Comparison of ENCODE assay signal across 14 cellular contexts in genomic region chr17:80770881-80771611, GRCh38.
DNase-seq lines count a peak whose midpoint lies in the region; ATAC-seq and TF ChIP-seq lines count a peak whose summit lies in the region.
"Had no signal": no experiment of that assay in that cellular context is flagged by ENCODE, and none has a peak within 500 bp of the region (broad histone marks: within the 10 kb centered on the region; RNA-seq: fewer than 3 reads in every experiment).

No MANE protein-coding gene starts in this region.

- no peak for TF ChIP-seq RAD21 in IMR-90 (IDR thresholded peaks at IDR 0.05; ENCODE audit: low read length)

- no peak overlapping the region for H3K4me3 ChIP-seq in IMR-90 (ENCODE audit: insufficient read depth, low read depth, low read length)
- H3K4me3 ChIP-seq in mesendoderm (ENCODE audit: low read length), result no peak overlapping the region

- peak overlapping the region; percentile 29 for H4K91ac ChIP-seq in IMR-90 (ENCODE audit: insufficient read depth, low read depth, low read length)

- no peak overlapping the region for H4K8ac ChIP-seq in IMR-90 (ENCODE audit: low read depth in 2 of 2, low read length in 2 of 2)
- H4K8ac ChIP-seq in mesendoderm (ENCODE audit: low read depth, low read length), result no peak overlapping the region

- no peaks in the 10 kb centered on the region for H3K9me3 ChIP-seq in IMR-90 (ENCODE audit: control insufficient read depth, insufficient read depth, low read length)

- no peak overlapping the region for H2BK20ac ChIP-seq in IMR-90 (ENCODE audit: low read depth, low read length)

- no peaks in the 10 kb centered on the region for H3K9me3 Mint-ChIP-seq in activated CD4-positive, alpha-beta memory T cell treated with anti-CD3 and anti-CD28 coated beads, Interleukin-2, amount 10 ng/mL, durations not matched to agents 7 days and 5 days
- H3K9me3 Mint-ChIP-seq in activated CD4-positive, alpha-beta memory T cell treated with anti-CD3 and anti-CD28 coated beads for 36 hours, result no peaks in the 10 kb centered on the region
- no peaks in the 10 kb centered on the region for H3K9me3 Mint-ChIP-seq in activated T-helper 2 cell treated with anti-CD3 and anti-CD28 coated beads, Interferon-gamma antibody, Interleukin-2, Interleukin-4, amounts not matched to agents 10 μg/mL and 5 μg/mL and 100 μg/mL, durations not matched to agents 14 hours and 24 hours and 36 hours
- H3K9me3 Mint-ChIP-seq: natural killer cell had no signal

- peaks cover 48% of the 10 kb centered on the region for H3K4me1 Mint-ChIP-seq in activated CD4-positive, alpha-beta memory T cell treated with anti-CD3 and anti-CD28 coated beads, Interleukin-2, amount 10 ng/mL, durations not matched to agents 7 days and 5 days
- peaks cover 33% of the 10 kb centered on the region for H3K4me1 Mint-ChIP-seq in activated CD4-positive, alpha-beta memory T cell treated with anti-CD3 and anti-CD28 coated beads for 36 hours (ENCODE audit: low read depth)
- peaks cover 65% of the 10 kb centered on the region for H3K4me1 Mint-ChIP-seq in activated T-helper 2 cell treated with anti-CD3 and anti-CD28 coated beads, Interferon-gamma antibody, Interleukin-2, Interleukin-4, amounts not matched to agents 10 μg/mL and 5 μg/mL and 100 μg/mL, durations not matched to agents 14 hours and 24 hours and 36 hours (ENCODE audit: low read depth)

- no peak overlapping the region for H4K5ac ChIP-seq in IMR-90 (ENCODE audit: low read depth, low read length)
- H4K5ac ChIP-seq in mesendoderm (ENCODE audit: low read length), result no peak overlapping the region

- no peak overlapping the region for H3K27ac ChIP-seq in IMR-90 (ENCODE audit: insufficient read depth, low read length)
- H3K27ac ChIP-seq in mesendoderm (ENCODE audit: low read depth, low read length), result no peak overlapping the region

- BruUV-seq in IMR-90 (replicated peaks; lab: Mats Ljungman, UMichigan), result no TSS peak

- H3K9ac ChIP-seq in IMR-90 (ENCODE audit: low read depth, low read length) (no peak overlapping the region), mesendoderm (ENCODE audit: low read length) (no peak overlapping the region)

- dilution Hi-C loops in IMR-90 (cut with HindIII; ENCODE audit: low sequenced_read_pairs, unreplicated experiment), result no loop called here

- TF ChIP-seq POLR2A in IMR-90 (IDR thresholded peaks at IDR 0.05; ENCODE audit: low read depth, low read length), result no peak

- H2BK120ac ChIP-seq in IMR-90 (ENCODE audit: low read depth, low read length) (peak overlapping the region; percentile 30), mesendoderm (ENCODE audit: low read depth, low read length) (no peak overlapping the region)

- no peak for ATAC-seq in IMR-90 (ENCODE audit: low read depth)
- ATAC-seq: natural killer cell, PC-3 had no signal

- no peaks in the 10 kb centered on the region for H3K79me2 ChIP-seq in mesendoderm (ENCODE audit: control insufficient read depth, insufficient read depth, low read length)

- H3K4me3 Mint-ChIP-seq in activated CD4-positive, alpha-beta memory T cell treated with anti-CD3 and anti-CD28 coated beads, Interleukin-2, amount 10 ng/mL, durations not matched to agents 7 days and 5 days, result no peak overlapping the region
- no peak overlapping the region for H3K4me3 Mint-ChIP-seq in activated CD4-positive, alpha-beta memory T cell treated with anti-CD3 and anti-CD28 coated beads for 36 hours
- H3K4me3 Mint-ChIP-seq in activated T-helper 2 cell treated with anti-CD3 and anti-CD28 coated beads, Interferon-gamma antibody, Interleukin-2, Interleukin-4, amounts not matched to agents 10 μg/mL and 5 μg/mL and 100 μg/mL, durations not matched to agents 14 hours and 24 hours and 36 hours (ENCODE audit: low read depth), result no peak overlapping the region
- H3K4me3 Mint-ChIP-seq: natural killer cell had no signal

- H3K27me3 Mint-ChIP-seq in activated CD4-positive, alpha-beta memory T cell treated with anti-CD3 and anti-CD28 coated beads, Interleukin-2, amount 10 ng/mL, durations not matched to agents 7 days and 5 days, result no peaks in the 10 kb centered on the region
- H3K27me3 Mint-ChIP-seq in activated CD4-positive, alpha-beta memory T cell treated with anti-CD3 and anti-CD28 coated beads for 36 hours, result no peaks in the 10 kb centered on the region
- H3K27me3 Mint-ChIP-seq in activated T-helper 2 cell treated with anti-CD3 and anti-CD28 coated beads, Interferon-gamma antibody, Interleukin-2, Interleukin-4, amounts not matched to agents 10 μg/mL and 5 μg/mL and 100 μg/mL, durations not matched to agents 14 hours and 24 hours and 36 hours (ENCODE audit: low read depth), result no peaks in the 10 kb centered on the region

- POLR2A ChIA-PET in activated CD4-positive, alpha-beta memory T cell treated with anti-CD3 and anti-CD28 coated beads, Interleukin-2, amount 10 ng/mL, durations not matched to agents 7 days and 5 days (lab: Charles Lee), result interaction anchor here (0.6 to 1.3 kb wide), 5 partner anchors 9 to 40 kb away, joined by 3 to 4 read pairs (median 3); no protein-coding TSS in a partner anchor
- POLR2A ChIA-PET in activated CD4-positive, alpha-beta memory T cell treated with anti-CD3 and anti-CD28 coated beads for 36 hours (lab: Charles Lee), result interaction anchor here (0.8 to 1.2 kb wide), 2 partner anchors 9 to 121 kb away, joined by 3 to 4 read pairs; no protein-coding TSS in a partner anchor
- POLR2A ChIA-PET in IMR-90 (lab: Charles Lee; ENCODE audit: unreplicated experiment), result no interaction called here

- intact Hi-C loops in activated CD4-positive, alpha-beta memory T cell treated with anti-CD3 and anti-CD28 coated beads for 36 hours (cut with micrococcal nuclease), result no loop called here
- intact Hi-C loops in IMR-90 (cut with micrococcal nuclease) (no loop called here), posterior vena cava (cut with DNase I) (no loop called here)
- intact Hi-C loops in activated T-helper 2 cell treated with anti-CD3 and anti-CD28 coated beads, Interferon-gamma antibody, Interleukin-2, Interleukin-4, amounts not matched to agents 10 μg/mL and 5 μg/mL and 100 μg/mL, durations not matched to agents 14 hours and 24 hours and 36 hours (cut with micrococcal nuclease), result no loop called here

- WGBS in IMR-90 (ENCODE audit: extremely low coverage in 2 of 2, insufficient read length in 1 of 2), 2 experiments, result 89% methylated on average over 9 of the region's 21 CpGs; no CpG with 5 or more reads in 1 of the 2 experiments
- whole genome bisulfite sequencing in mesendoderm (ENCODE audit: extremely low coverage, insufficient coverage, low lambda C conversion rate), result no CpG with 5 or more reads among the region's 21 CpGs

- in situ Hi-C loops in IMR-90 (cut with MboI; ENCODE audit: low sequenced_read_pairs), result no loop called here

- H2BK15ac ChIP-seq in IMR-90 (ENCODE audit: low read depth, low read length) (no peak overlapping the region), mesendoderm (replicated peaks; ENCODE audit: low read depth) (no peak overlapping the region)

- DNase-seq in activated CD4-positive, alpha-beta memory T cell treated with anti-CD3 and anti-CD28 coated beads, Interleukin-2, amount 10 ng/mL, durations not matched to agents 7 days and 5 days, result no peak
- DNase-seq in activated CD4-positive, alpha-beta memory T cell treated with anti-CD3 and anti-CD28 coated beads for 36 hours, result no peak
- DNase-seq in IMR-90 (no peak), posterior vena cava (ENCODE audit: low spot score) (peak; percentile 53), NCI-H2171 treated with DMSO at 0.1 percent for 48 hours (lab: John Stamatoyannopoulos, UW) (no peak), mesendoderm (no peak), HK-2 (ENCODE audit: unreplicated experiment) (no peak)
- no peak for DNase-seq in activated T-helper 2 cell treated with anti-CD3 and anti-CD28 coated beads, Interferon-gamma antibody, Interleukin-2, Interleukin-4, amounts not matched to agents 10 μg/mL and 5 μg/mL and 100 μg/mL, durations not matched to agents 14 hours and 24 hours and 36 hours (ENCODE audit: low spot score)
- DNase-seq: amniotic stem cell; natural killer cell; NCI-H1105; NCI-H524; PC-3; stimulated activated CD4-positive, alpha-beta T cell treated with anti-CD3 and anti-CD28 coated beads, Interleukin-15, amount 100 ng/mL, for 24 hours had no signal

- no peaks in the 10 kb centered on the region for H4K20me1 ChIP-seq in IMR-90 (ENCODE audit: insufficient read depth, low read length)

- H3K9me1 ChIP-seq in IMR-90 (ENCODE audit: insufficient read depth, low read length), result peaks cover 20% of the 10 kb centered on the region

- H3K36me3 ChIP-seq in IMR-90 (ENCODE audit: control insufficient read depth, insufficient read depth, low read length) (0 out of 2 replicates have a peak, but pooled peaks cover 4% of the 10 kb centered on the region), mesendoderm (ENCODE audit: control insufficient read depth, insufficient read depth, low read length) (no peaks in the 10 kb centered on the region)

- no peak for TF ChIP-seq CTCF in IMR-90 (conservative IDR thresholded peaks at IDR 0.05; ENCODE audit: low read depth, low read length)

- H3K27ac Mint-ChIP-seq in activated CD4-positive, alpha-beta memory T cell treated with anti-CD3 and anti-CD28 coated beads, Interleukin-2, amount 10 ng/mL, durations not matched to agents 7 days and 5 days, result peak overlapping the region; percentile 42
- no peak overlapping the region for H3K27ac Mint-ChIP-seq in activated CD4-positive, alpha-beta memory T cell treated with anti-CD3 and anti-CD28 coated beads for 36 hours
- peak overlapping the region; percentile 44 for H3K27ac Mint-ChIP-seq in activated T-helper 2 cell treated with anti-CD3 and anti-CD28 coated beads, Interferon-gamma antibody, Interleukin-2, Interleukin-4, amounts not matched to agents 10 μg/mL and 5 μg/mL and 100 μg/mL, durations not matched to agents 14 hours and 24 hours and 36 hours

- H3K79me1 ChIP-seq in IMR-90 (ENCODE audit: low read depth in 1 of 2, low read length in 2 of 2) (peaks cover 26 to 69% of the 10 kb centered on the region in 2 experiments), mesendoderm (ENCODE audit: low read length) (no peaks in the 10 kb centered on the region)

- H3K4me2 ChIP-seq in IMR-90 (ENCODE audit: low read depth, low read length), result no peak overlapping the region
- H3K4me2 ChIP-seq in mesendoderm (ENCODE audit: low read length), result no peak overlapping the region

- H3K4me1 ChIP-seq in IMR-90 (ENCODE audit: control insufficient read depth, insufficient read depth, low read length) (peaks cover 18% of the 10 kb centered on the region), mesendoderm (ENCODE audit: control insufficient read depth, low read depth, low read length) (no peaks in the 10 kb centered on the region)

- H2AK5ac ChIP-seq in IMR-90 (ENCODE audit: low read depth, low read length) (peak overlapping the region; percentile 58), mesendoderm (ENCODE audit: low read length) (no peak overlapping the region)

- no peak overlapping the region for H3K14ac ChIP-seq in IMR-90 (replicated peaks; ENCODE audit: low read depth, low read length)

- H3K36me3 Mint-ChIP-seq in activated CD4-positive, alpha-beta memory T cell treated with anti-CD3 and anti-CD28 coated beads, Interleukin-2, amount 10 ng/mL, durations not matched to agents 7 days and 5 days (ENCODE audit: low read depth), result peaks cover 44% of the 10 kb centered on the region
- H3K36me3 Mint-ChIP-seq in activated CD4-positive, alpha-beta memory T cell treated with anti-CD3 and anti-CD28 coated beads for 36 hours, result peaks cover 15% of the 10 kb centered on the region
- peaks cover 53% of the 10 kb centered on the region for H3K36me3 Mint-ChIP-seq in activated T-helper 2 cell treated with anti-CD3 and anti-CD28 coated beads, Interferon-gamma antibody, Interleukin-2, Interleukin-4, amounts not matched to agents 10 μg/mL and 5 μg/mL and 100 μg/mL, durations not matched to agents 14 hours and 24 hours and 36 hours (ENCODE audit: low read depth)
- H3K36me3 Mint-ChIP-seq: natural killer cell had no signal

- H2AK9ac ChIP-seq in IMR-90 (replicated peaks; ENCODE audit: low read depth, low read length, poor library complexity), result no peak overlapping the region

- H2BK5ac ChIP-seq in IMR-90 (ENCODE audit: low read depth, low read length, poor library complexity, severe bottlenecking) (no peak overlapping the region), mesendoderm (ENCODE audit: low read length) (no peak overlapping the region)

- CTCF ChIA-PET in activated CD4-positive, alpha-beta memory T cell treated with anti-CD3 and anti-CD28 coated beads, Interleukin-2, amount 10 ng/mL, durations not matched to agents 7 days and 5 days (lab: Charles Lee), result no interaction called here
- CTCF ChIA-PET in activated CD4-positive, alpha-beta memory T cell treated with anti-CD3 and anti-CD28 coated beads for 36 hours (lab: Charles Lee), result interaction anchor here (1.0 to 1.6 kb wide), 2 partner anchors 128 to 195 kb away, joined by 3 to 4 read pairs; no protein-coding TSS in a partner anchor
- CTCF ChIA-PET in IMR-90 (lab: Yijun Ruan, JAX), result no interaction called here

- H3K56ac ChIP-seq in IMR-90 (ENCODE audit: extremely low read depth, insufficient read depth, low read length) (no peak overlapping the region), mesendoderm (ENCODE audit: low read length) (no peak overlapping the region)

- H3K4ac ChIP-seq in IMR-90 (ENCODE audit: low read depth, low read length) (peak overlapping the region; percentile 29; the same call in 1 of the 2 replicates), mesendoderm (ENCODE audit: low read depth, low read length) (no peak overlapping the region)

- no peak overlapping the region for H3K23ac ChIP-seq in IMR-90 (ENCODE audit: low read depth, low read length)
- H3K23ac ChIP-seq in mesendoderm (ENCODE audit: low read length), result no peak overlapping the region

- H2AFZ ChIP-seq in IMR-90 (replicated peaks; ENCODE audit: low read length, poor library complexity), result no peak overlapping the region

- H3K27me3 ChIP-seq in IMR-90 (ENCODE audit: control insufficient read depth, insufficient read depth, low read length) (no peaks in the 10 kb centered on the region), mesendoderm (ENCODE audit: insufficient read depth, low read length, poor library complexity) (no peaks in the 10 kb centered on the region)

- no peak overlapping the region for H3K18ac ChIP-seq in IMR-90 (ENCODE audit: low read depth, low read length)
- H3K18ac ChIP-seq in mesendoderm (ENCODE audit: low read length), result no peak overlapping the region
